ENCODE assay signal across 36 cellular contexts in genomic region chr14:102229739-102230092, GRCh38.
"Had no signal": no experiment of that assay in that cellular context is flagged by ENCODE, and none has a peak within 500 bp of the region (broad histone marks: within the 10 kb centered on the region; RNA-seq: fewer than 3 reads in every experiment).

No MANE protein-coding gene starts in this region.

- H3K9me3 Mint-ChIP-seq: activated B cell treated with CpG ODN at 0.5 μM for 24 hours; activated CD4-positive, alpha-beta memory T cell treated with anti-CD3 and anti-CD28 coated beads for 36 hours; activated CD4-positive, alpha-beta T cell treated with anti-CD3 and anti-CD28 coated beads, Interleukin-2, amount 10 ng/mL, durations not matched to agents 24 days and 14 days; activated CD8-positive, alpha-beta T cell treated with anti-CD3 and anti-CD28 coated beads for 36 hours; activated naive CD4-positive, alpha-beta T cell treated with anti-CD3 and anti-CD28 coated beads for 36 hours; activated naive CD4-positive, alpha-beta T cell treated with anti-CD3 and anti-CD28 coated beads, Interleukin-2, amount 50 U/mL, for 72 hours; activated naive CD8-positive, alpha-beta T cell treated with anti-CD3 and anti-CD28 coated beads for 36 hours; activated T-cell treated with anti-CD3 and anti-CD28 coated beads, Interleukin-2, amount 50 U/mL, for 4 hours; activated T-cell treated with anti-CD3 and anti-CD28 coated beads, Interleukin-2, amount 50 U/mL, for 72 hours; activated T-helper 1 cell treated with anti-CD3 and anti-CD28 coated beads, Interleukin-12 subunit alpha, Interleukin-12 subunit beta, Interleukin-2, Interleukin-4 antibody, amounts not matched to agents 30 ng/mL and 10 ng/mL and 1 ng/mL, durations not matched to agents 14 hours and 24 hours and 36 hours; activated T-helper 17 cell treated with anti-CD3 and anti-CD28 coated beads, Interleukin-2, amount 50 U/mL, for 72 hours; T-helper 1 cell treated with Interleukin-12 subunit alpha and Interleukin-12 subunit beta and Interleukin-4 antibody, amounts not matched to agents 30 μg/mL and 1 μg/mL, for 36 hours; T-helper 2 cell treated with Interferon-gamma antibody and Interleukin-4, amounts not matched to agents 5 μg/mL and 100 μg/mL, for 36 hours had no signal

- H3K27me3 Mint-ChIP-seq: activated B cell treated with CpG ODN at 0.5 μM for 24 hours; activated CD4-positive, alpha-beta memory T cell treated with anti-CD3 and anti-CD28 coated beads for 36 hours; activated CD4-positive, alpha-beta T cell treated with anti-CD3 and anti-CD28 coated beads, Interleukin-2, amount 10 ng/mL, durations not matched to agents 24 days and 14 days; activated CD8-positive, alpha-beta T cell treated with anti-CD3 and anti-CD28 coated beads for 36 hours; activated naive CD8-positive, alpha-beta T cell treated with anti-CD3 and anti-CD28 coated beads for 36 hours; activated T-helper 17 cell treated with anti-CD3 and anti-CD28 coated beads, Interleukin-2, amount 50 U/mL, for 72 hours had no signal

- ATAC-seq: activated CD8-positive, alpha-beta T cell treated with anti-CD3 and anti-CD28 coated beads for 36 hours; activated naive CD4-positive, alpha-beta T cell treated with anti-CD3 and anti-CD28 coated beads, Interleukin-2, amount 50 U/mL, for 72 hours; activated T-cell treated with anti-CD3 and anti-CD28 coated beads, Interleukin-2, amount 50 U/mL, for 4 hours; activated T-cell treated with anti-CD3 and anti-CD28 coated beads, Interleukin-2, amount 50 U/mL, for 72 hours; activated T-helper 17 cell treated with anti-CD3 and anti-CD28 coated beads, Interleukin-2, amount 50 U/mL, for 72 hours; body of pancreas had no signal

- H3K36me3 ChIP-seq: breast epithelium had no signal

- H3K27me3 ChIP-seq: adrenal gland, body of pancreas, brain microvascular endothelial cell, breast epithelium had no signal

- H3K36me3 Mint-ChIP-seq: activated CD4-positive, alpha-beta memory T cell treated with anti-CD3 and anti-CD28 coated beads for 36 hours; activated naive CD4-positive, alpha-beta T cell treated with anti-CD3 and anti-CD28 coated beads, Interleukin-2, amount 50 U/mL, for 72 hours had no signal

- H3K4me3 Mint-ChIP-seq: activated B cell treated with CpG ODN at 0.5 μM for 24 hours; activated CD4-positive, alpha-beta memory T cell treated with anti-CD3 and anti-CD28 coated beads for 36 hours; activated CD4-positive, alpha-beta T cell treated with anti-CD3 and anti-CD28 coated beads, Interleukin-2, amount 10 ng/mL, durations not matched to agents 24 days and 14 days; activated CD8-positive, alpha-beta T cell treated with anti-CD3 and anti-CD28 coated beads for 36 hours; activated naive CD4-positive, alpha-beta T cell treated with anti-CD3 and anti-CD28 coated beads for 36 hours; activated naive CD8-positive, alpha-beta T cell treated with anti-CD3 and anti-CD28 coated beads for 36 hours; activated T-cell treated with anti-CD3 and anti-CD28 coated beads, Interleukin-2, amount 50 U/mL, for 4 hours; activated T-cell treated with anti-CD3 and anti-CD28 coated beads, Interleukin-2, amount 50 U/mL, for 72 hours; activated T-helper 1 cell treated with anti-CD3 and anti-CD28 coated beads, Interleukin-12 subunit alpha, Interleukin-12 subunit beta, Interleukin-2, Interleukin-4 antibody, amounts not matched to agents 30 ng/mL and 10 ng/mL and 1 ng/mL, durations not matched to agents 14 hours and 24 hours and 36 hours; activated T-helper 17 cell treated with anti-CD3 and anti-CD28 coated beads, Interleukin-2, amount 50 U/mL, for 72 hours; T-helper 1 cell treated with Interleukin-12 subunit alpha and Interleukin-12 subunit beta and Interleukin-4 antibody, amounts not matched to agents 30 μg/mL and 1 μg/mL, for 36 hours; T-helper 2 cell treated with Interferon-gamma antibody and Interleukin-4, amounts not matched to agents 5 μg/mL and 100 μg/mL, for 36 hours had no signal

- DNase-seq: activated B cell treated with CpG ODN at 0.5 μM for 24 hours; activated CD4-positive, alpha-beta memory T cell treated with anti-CD3 and anti-CD28 coated beads for 36 hours; activated CD4-positive, alpha-beta T cell treated with anti-CD3 and anti-CD28 coated beads for 4 hours; activated CD4-positive, alpha-beta T cell treated with anti-CD3 and anti-CD28 coated beads, Interleukin-2, amount 10 ng/mL, durations not matched to agents 24 days and 14 days; activated CD4-positive, alpha-beta T cell treated with anti-CD3 and anti-CD28 coated beads, Interleukin-2, amount 50 U/mL, for 1 hour; activated CD4-positive, alpha-beta T cell treated with anti-CD3 and anti-CD28 coated beads, Interleukin-2, amount 50 U/mL, for 4 hours; activated CD4-positive, CD25-positive, alpha-beta regulatory T cell treated with anti-CD3 and anti-CD28 coated beads, Interleukin-2, amount 50 U/mL, for 72 hours; activated CD8-positive, alpha-beta memory T cell treated with anti-CD3 and anti-CD28 coated beads, Interleukin-2, amount 50 U/mL, for 4 hours; activated CD8-positive, alpha-beta T cell treated with anti-CD3 and anti-CD28 coated beads for 36 hours; activated effector memory CD4-positive, alpha-beta T cell treated with anti-CD3 and anti-CD28 coated beads, Interleukin-2, amount 50 U/mL, for 16 hours; activated gamma-delta T cell treated with Interleukin-2 at 50 U/mL for 16 hours; activated naive CD4-positive, alpha-beta T cell; activated naive CD4-positive, alpha-beta T cell treated with anti-CD3 and anti-CD28 coated beads for 36 hours; activated naive CD4-positive, alpha-beta T cell treated with anti-CD3 and anti-CD28 coated beads, Interleukin-2, amount 50 U/mL, for 16 hours; activated naive CD8-positive, alpha-beta T cell treated with anti-CD3 and anti-CD28 coated beads for 36 hours; activated T-cell treated with anti-CD3 and anti-CD28 coated beads for 4 hours; activated T-cell treated with anti-CD3 and anti-CD28 coated beads, Interleukin-2, amount 50 U/mL, for 1 hour; activated T-cell treated with anti-CD3 and anti-CD28 coated beads, Interleukin-2, amount 50 U/mL, for 4 hours; activated T-cell treated with anti-CD3 and anti-CD28 coated beads, Interleukin-2, amount 50 U/mL, for 72 hours; adrenal gland; amniotic stem cell; body of pancreas; brain microvascular endothelial cell; central memory CD4-positive, alpha-beta T cell; T-helper 1 cell; T-helper 2 cell; T-helper 9 cell had no signal

- H3K27ac Mint-ChIP-seq: activated B cell treated with CpG ODN at 0.5 μM for 24 hours; activated CD4-positive, alpha-beta memory T cell treated with anti-CD3 and anti-CD28 coated beads for 36 hours; activated CD4-positive, alpha-beta T cell treated with anti-CD3 and anti-CD28 coated beads, Interleukin-2, amount 10 ng/mL, durations not matched to agents 24 days and 14 days; activated CD8-positive, alpha-beta T cell treated with anti-CD3 and anti-CD28 coated beads for 36 hours; activated naive CD4-positive, alpha-beta T cell treated with anti-CD3 and anti-CD28 coated beads for 36 hours; activated naive CD4-positive, alpha-beta T cell treated with anti-CD3 and anti-CD28 coated beads, Interleukin-2, amount 50 U/mL, for 72 hours; activated naive CD8-positive, alpha-beta T cell treated with anti-CD3 and anti-CD28 coated beads for 36 hours; activated T-cell treated with anti-CD3 and anti-CD28 coated beads, Interleukin-2, amount 50 U/mL, for 72 hours; activated T-helper 1 cell treated with anti-CD3 and anti-CD28 coated beads, Interleukin-12 subunit alpha, Interleukin-12 subunit beta, Interleukin-2, Interleukin-4 antibody, amounts not matched to agents 30 ng/mL and 10 ng/mL and 1 ng/mL, durations not matched to agents 14 hours and 24 hours and 36 hours; activated T-helper 17 cell treated with anti-CD3 and anti-CD28 coated beads, Interleukin-2, amount 50 U/mL, for 72 hours; T-helper 1 cell treated with Interleukin-12 subunit alpha and Interleukin-12 subunit beta and Interleukin-4 antibody, amounts not matched to agents 30 μg/mL and 1 μg/mL, for 36 hours; T-helper 2 cell treated with Interferon-gamma antibody and Interleukin-4, amounts not matched to agents 5 μg/mL and 100 μg/mL, for 36 hours had no signal

- H3K9me3 ChIP-seq: adrenal gland, body of pancreas, breast epithelium had no signal

- H3K27ac ChIP-seq: adrenal gland, body of pancreas, brain microvascular endothelial cell, breast epithelium, VCaP had no signal

- H3K4me1 Mint-ChIP-seq: activated B cell treated with CpG ODN at 0.5 μM for 24 hours; activated CD4-positive, alpha-beta T cell treated with anti-CD3 and anti-CD28 coated beads, Interleukin-2, amount 10 ng/mL, durations not matched to agents 24 days and 14 days; activated naive CD8-positive, alpha-beta T cell treated with anti-CD3 and anti-CD28 coated beads for 36 hours; activated T-helper 17 cell treated with anti-CD3 and anti-CD28 coated beads, Interleukin-2, amount 50 U/mL, for 72 hours had no signal

- FAIRE-seq: astrocyte, TTC549 had no signal

- H3K4me3 ChIP-seq: adrenal gland, body of pancreas, breast epithelium had no signal

- H3K4me1 ChIP-seq: body of pancreas, breast epithelium had no signal
